ENCODE assay signal across 8 cellular contexts in the genomic region with DNA sequence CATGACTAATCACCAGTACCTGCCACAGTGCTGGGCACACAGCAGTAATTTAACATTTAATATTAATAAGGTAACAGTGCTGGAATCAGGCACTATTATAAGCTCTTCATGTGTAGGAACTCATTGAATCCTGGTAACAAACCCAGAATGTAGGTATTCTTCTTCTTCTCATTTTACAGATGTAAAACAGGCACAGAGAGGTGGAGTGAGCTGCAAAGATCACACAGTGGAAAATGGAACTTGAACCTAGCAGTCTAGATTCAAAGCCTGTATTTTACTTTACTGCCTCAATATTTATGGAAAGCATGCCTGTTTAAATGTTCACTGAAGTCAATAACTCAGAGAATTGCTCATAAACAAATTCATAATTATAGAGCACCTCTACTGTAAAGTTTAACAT.
"Had no signal": no experiment of that assay in that cellular context is flagged by ENCODE, and none has a peak within 500 bp of the region (broad histone marks: within the 10 kb centered on the region; RNA-seq: fewer than 3 reads in every experiment).

No MANE protein-coding gene starts in this region.

- H3K4me3 ChIP-seq: GM12878 had no signal

- ATAC-seq: GM12878 had no signal

- FAIRE-seq: G401.6, GM12878, GM12891, GM12892, GM18507, GM19239 had no signal

- DNase-seq: GDM1, GF-D8 had no signal
